In the genomic region with DNA sequence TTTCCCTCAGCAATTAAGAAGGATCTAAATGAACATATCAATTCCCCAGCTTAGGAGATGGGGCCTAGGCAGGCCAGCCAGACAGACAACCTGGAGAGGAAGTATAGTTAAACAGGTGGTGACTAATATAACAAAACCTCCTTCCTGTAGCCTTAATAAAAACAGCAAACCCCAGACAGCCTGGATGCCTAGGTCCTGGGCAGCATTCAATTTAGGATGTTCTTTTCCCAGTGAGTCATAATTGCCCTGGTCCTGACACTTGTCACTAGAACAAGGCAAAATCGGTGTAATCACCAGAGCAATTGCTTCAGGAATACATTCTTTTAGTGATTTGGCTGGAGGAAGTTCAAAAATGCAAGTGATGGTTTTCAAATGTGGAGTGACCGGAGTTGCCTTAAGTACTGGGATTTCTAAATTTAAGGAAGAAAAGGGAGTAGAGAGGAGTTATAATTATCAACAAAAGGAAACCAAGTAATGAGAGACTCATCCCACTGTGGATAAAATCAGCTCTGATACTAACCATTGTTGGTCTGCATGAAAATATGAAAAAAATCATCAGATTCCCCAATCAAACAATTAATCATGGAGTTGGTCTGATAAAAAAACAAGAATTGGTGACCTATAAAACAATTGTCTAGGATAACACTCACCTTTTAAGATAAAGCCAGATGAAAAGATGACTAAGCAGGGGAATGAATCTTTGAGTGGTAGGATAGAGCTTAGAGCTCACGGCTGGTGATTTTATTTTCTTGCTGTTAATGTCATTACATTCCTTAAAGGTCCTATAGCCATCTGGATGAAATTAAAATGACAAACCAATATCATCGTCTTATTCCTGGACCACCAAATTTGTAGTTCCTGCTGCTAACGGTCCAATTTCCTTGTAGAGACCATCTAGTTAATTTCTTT, we compare ENCODE assay signal across 12 cellular contexts. TPM values are rescaled to one million over a fixed set of nuclear protein-coding genes. Genes with fewer than 3 reads are reported as not detected.
DNase-seq lines count a peak whose midpoint lies in the region; ATAC-seq and TF ChIP-seq lines count a peak whose summit lies in the region.
"Had no signal": no experiment of that assay in that cellular context is flagged by ENCODE, and none has a peak within 500 bp of the region (broad histone marks: within the 10 kb centered on the region; RNA-seq: fewer than 3 reads in every experiment).

No MANE protein-coding gene starts in this region.

- DNase-seq in MCF 10A (ENCODE audit: unreplicated experiment) (peak; percentile 75), breast epithelium (ENCODE audit: low spot score in 2 of 2) (no peak), fibroblast of the aortic adventitia (ENCODE audit: low read depth) (peak; percentile 89), thoracic aorta (ENCODE audit: low spot score) (no peak), vagina (ENCODE audit: extremely low spot score in 2 of 2) (no peak), spleen (no peak), NCI-H1930 (lab: John Stamatoyannopoulos, UW) (no peak)
- DNase-seq: activated CD8-positive, alpha-beta memory T cell treated with anti-CD3 and anti-CD28 coated beads, Interleukin-2, amount 10 ng/mL, durations not matched to agents 7 days and 5 days; psoas muscle had no signal

- no peaks in the 10 kb centered on the region for H3K4me1 ChIP-seq in breast epithelium
- H3K4me1 ChIP-seq in thoracic aorta (ENCODE audit: control insufficient read depth in 1 of 2, low read depth in 2 of 2) = peaks cover 0 to 4% of the 10 kb centered on the region in 2 donors
- no peaks in the 10 kb centered on the region for H3K4me1 ChIP-seq in vagina
- H3K4me1 ChIP-seq in spleen = peaks cover 0 to 8% (median 0%) of the 10 kb centered on the region in 6 donors
- H3K4me1 ChIP-seq: psoas muscle had no signal

- H3K36me3 ChIP-seq in breast epithelium (no peaks in the 10 kb centered on the region), thoracic aorta (no peaks in the 10 kb centered on the region), vagina (no peaks in the 10 kb centered on the region), spleen (no peaks in the 10 kb centered on the region)

- no peaks in the 10 kb centered on the region for H3K27me3 Mint-ChIP-seq in MCF 10A (ENCODE audit: insufficient read depth, unreplicated experiment)
- H3K27me3 Mint-ChIP-seq: activated CD8-positive, alpha-beta memory T cell treated with anti-CD3 and anti-CD28 coated beads, Interleukin-2, amount 10 ng/mL, durations not matched to agents 7 days and 5 days had no signal

- H3K36me3 Mint-ChIP-seq in MCF 10A (ENCODE audit: insufficient read depth, unreplicated experiment) = no peaks in the 10 kb centered on the region
- H3K36me3 Mint-ChIP-seq: activated CD8-positive, alpha-beta memory T cell treated with anti-CD3 and anti-CD28 coated beads, Interleukin-2, amount 10 ng/mL, durations not matched to agents 7 days and 5 days; memory B cell had no signal

- CTCF ChIA-PET in MCF 10A (lab: Yijun Ruan, JAX) = interaction anchor here (0.7 kb wide), 2 partner anchors 907 to 1123 kb away, joined by 4 to 5 read pairs; no protein-coding TSS in a partner anchor

- ATAC-seq in SK-N-SH treated with all-trans-retinoic acid at 6 μM for 48 hours (peak; percentile 89), thoracic aorta (ENCODE audit: insufficient number of reproducible peaks, low FRiP score, low read depth) (peak; percentile 50)
- ATAC-seq: activated CD8-positive, alpha-beta memory T cell treated with anti-CD3 and anti-CD28 coated beads, Interleukin-2, amount 10 ng/mL, durations not matched to agents 7 days and 5 days; psoas muscle had no signal

- H3K9me3 Mint-ChIP-seq in MCF 10A (ENCODE audit: unreplicated experiment) = peaks cover 8% of the 10 kb centered on the region

- H3K4me1 Mint-ChIP-seq in MCF 10A (ENCODE audit: insufficient read depth, unreplicated experiment) = peaks cover 21% of the 10 kb centered on the region
- H3K4me1 Mint-ChIP-seq: activated CD8-positive, alpha-beta memory T cell treated with anti-CD3 and anti-CD28 coated beads, Interleukin-2, amount 10 ng/mL, durations not matched to agents 7 days and 5 days had no signal

- H3K4me3 ChIP-seq in breast epithelium (no peak overlapping the region), fibroblast of the aortic adventitia (ENCODE audit: low read depth, low read length) (no peak overlapping the region), thoracic aorta (no peak overlapping the region), vagina (no peak overlapping the region), spleen (no peak overlapping the region)
- H3K4me3 ChIP-seq: psoas muscle had no signal

- H3K27me3 ChIP-seq in breast epithelium (no peaks in the 10 kb centered on the region), thoracic aorta (replicated peaks; ENCODE audit: insufficient read depth) (no peaks in the 10 kb centered on the region), vagina (no peaks in the 10 kb centered on the region), spleen (replicated peaks in 1 of 7) (no peaks in the 10 kb centered on the region)

- intact Hi-C loops in MCF 10A (cut with micrococcal nuclease) (no loop called here), breast epithelium (cut with DNase I; ENCODE audit: low total_unique reads) (loop anchor here (10.0 kb wide), 1 partner anchor 223 kb away; no protein-coding TSS in a partner anchor), vagina (cut with DNase I) (no loop called here), spleen (cut with DNase I; ENCODE audit: low total_unique reads) (no loop called here)

- no TSS peak for BruUV-seq in MCF 10A (replicated peaks; lab: Mats Ljungman, UMichigan)

- H3K27ac ChIP-seq in breast epithelium = no peak overlapping the region
- H3K27ac ChIP-seq in thoracic aorta = no peak overlapping the region
- H3K27ac ChIP-seq in vagina = no peak overlapping the region
- H3K27ac ChIP-seq in spleen = no peak overlapping the region
- H3K27ac ChIP-seq: 22Rv1, psoas muscle had no signal

- POLR2A ChIA-PET in MCF 10A (lab: Yijun Ruan, JAX) = interaction anchor here (0.8 to 1.2 kb wide), 2 partner anchors 32 to 47 kb away, joined by 4 read pairs; no protein-coding TSS in a partner anchor

- no peak for TF ChIP-seq POLR2A in breast epithelium (IDR thresholded peaks at IDR 0.05)
- TF ChIP-seq POLR2A in vagina (IDR thresholded peaks at IDR 0.05) = no peak
- TF ChIP-seq POLR2A in spleen (IDR thresholded peaks at IDR 0.05) = no peak

- no peak overlapping the region for H3K4me3 Mint-ChIP-seq in MCF 10A (ENCODE audit: unreplicated experiment)
- H3K4me3 Mint-ChIP-seq: activated CD8-positive, alpha-beta memory T cell treated with anti-CD3 and anti-CD28 coated beads, Interleukin-2, amount 10 ng/mL, durations not matched to agents 7 days and 5 days; memory B cell had no signal

- 63 to 84% (median 65%) methylated on average over 5 of the region's 5 CpGs for WGBS in spleen, 5 donors

- TF ChIP-seq CTCF in MCF 10A (IDR thresholded peaks at IDR 0.05; ENCODE audit: unreplicated experiment) (no peak), breast epithelium (IDR thresholded peaks at IDR 0.05) (no peak), fibroblast of the aortic adventitia (IDR thresholded peaks at IDR 0.05; ENCODE audit: insufficient read depth, low read length) (no peak), thoracic aorta (IDR thresholded peaks at IDR 0.05) (no peak), vagina (IDR thresholded peaks at IDR 0.05) (no peak), spleen (IDR thresholded peaks at IDR 0.05 in 8 of 11, conservative IDR thresholded peaks at IDR 0.05 in 3 of 11) (no peak)

- H3K27ac Mint-ChIP-seq in MCF 10A (ENCODE audit: low read depth, unreplicated experiment) = peak overlapping the region; percentile 10
- H3K27ac Mint-ChIP-seq: activated CD8-positive, alpha-beta memory T cell treated with anti-CD3 and anti-CD28 coated beads, Interleukin-2, amount 10 ng/mL, durations not matched to agents 7 days and 5 days; memory B cell had no signal

- H3K9me3 ChIP-seq in breast epithelium = no peaks in the 10 kb centered on the region
- H3K9me3 ChIP-seq in thoracic aorta = no peaks in the 10 kb centered on the region
- H3K9me3 ChIP-seq in vagina = no peaks in the 10 kb centered on the region
- H3K9me3 ChIP-seq in spleen = no peaks in the 10 kb centered on the region
- H3K9me3 ChIP-seq: psoas muscle had no signal

TF ChIP-seq in SK-N-SH treated with all-trans-retinoic acid at 6 μM for 48 hours, 23 proteins besides CTCF, POLR2A, EP300 and RAD21:
- TF ChIP-seq CSDC2 (CRISPR knock-in tag; IDR thresholded peaks at IDR 0.05) (no peak), ISL1 (CRISPR knock-in tag; IDR thresholded peaks at IDR 0.05) (0 out of 2 replicates have a peak, but pooled peaks have one; percentile 14), ZNF70 (CRISPR knock-in tag; IDR thresholded peaks at IDR 0.05) (no peak), ZNF565 (CRISPR knock-in tag; conservative IDR thresholded peaks at IDR 0.05; ENCODE audit: low read depth) (no peak), OSR1 (CRISPR knock-in tag; IDR thresholded peaks at IDR 0.05) (no peak)

RNA-seq across cellular contexts. Expression of gene TARS1, which starts 39.0 kb away (rescaled TPM):
- 386 and 469 TPM in 2 replicates for total RNA-seq in MCF 10A (2022)
- total RNA-seq in breast epithelium = 10 to 100 TPM; 58.4 to 66.5 (median 64.2) TPM
- 328 and 432 TPM in 2 replicates for total RNA-seq in fibroblast of the aortic adventitia (ENCODE audit: low replicate concordance)
- total RNA-seq in thoracic aorta = 10 to 100 TPM; 41.2 to 74.1 TPM
- total RNA-seq in vagina = 44.4 TPM
- 10 to 100 TPM; 42.7 to 90.0 (median 63.3) TPM for total RNA-seq in spleen
- 10 to 100 TPM; 43.2 to 45.5 (median 45.0) TPM for polyA plus RNA-seq in spleen

Comparison
In these comparisons a context has a peak if more than half of its experiments do, and no peak if none do; other contexts are left out.
1. DNase-seq: peak in MCF 10A (single experiment) and fibroblast of the aortic adventitia (single experiment); none in breast epithelium (0 of 2), thoracic aorta (single experiment), vagina (0 of 2), spleen (single experiment) and NCI-H1930 (0 of 2).